Comparison of ENCODE assay signal across 28 cellular contexts in the genomic region with DNA sequence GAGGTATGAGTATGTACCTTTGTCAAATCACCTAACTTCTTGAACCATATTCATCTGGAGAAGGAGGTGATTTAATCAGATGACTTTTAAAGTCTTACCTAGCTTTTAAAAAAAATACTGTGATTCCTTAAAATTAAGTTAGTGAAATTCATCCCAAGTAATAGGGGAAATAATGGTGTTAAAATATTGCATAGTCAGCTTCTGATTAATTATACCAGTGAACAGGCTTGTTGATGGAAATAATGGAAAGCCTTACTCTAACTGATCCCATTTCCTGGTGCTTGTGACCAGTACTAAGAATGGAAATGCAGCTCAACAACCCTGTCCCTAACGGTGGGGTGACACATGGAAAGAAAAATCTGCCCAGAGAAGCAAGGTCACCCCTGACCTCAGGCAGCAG.
"Had no signal": no experiment of that assay in that cellular context is flagged by ENCODE, and none has a peak within 500 bp of the region (broad histone marks: within the 10 kb centered on the region; RNA-seq: fewer than 3 reads in every experiment).

No MANE protein-coding gene starts in this region.

- H3K9me3 ChIP-seq: ovary, psoas muscle, spleen, suprapubic skin, testis, tibial artery, transverse colon, upper lobe of right lung, uterus had no signal

- H3K27me3 ChIP-seq: neural progenitor cell, ovary, spleen, suprapubic skin, testis, tibial artery, transverse colon, upper lobe of right lung, uterus had no signal

- H3K36me3 ChIP-seq: neural progenitor cell, ovary, uterus had no signal

- H3K4me1 ChIP-seq: neural progenitor cell, parathyroid adenoma, psoas muscle, spleen, suprapubic skin, testis, transverse colon, upper lobe of right lung, uterus had no signal

- H3K27ac ChIP-seq: neural progenitor cell, ovary, parathyroid adenoma, psoas muscle, skin epidermis, spleen, suprapubic skin, testis, tibial artery, transverse colon, upper lobe of right lung, uterus had no signal

- H3K9ac ChIP-seq: neural progenitor cell, parathyroid adenoma had no signal

- H3K4me3 ChIP-seq: neural progenitor cell, ovary, psoas muscle, skin epidermis, smooth muscle cell, spleen, suprapubic skin, testis, tibial artery, transverse colon, upper lobe of right lung, uterus had no signal

- ATAC-seq: natural killer cell; psoas muscle; right cardiac atrium; sciatic nerve; stimulated activated memory B cell treated with anti-CD40 and anti-IgM and Interleukin-4, amounts not matched to agents 10 μg/mL and 1 μg/mL and 100 μg/mL, for 72 hours; stimulated activated naive CD8-positive, alpha-beta T cell treated with anti-CD3 and anti-CD28 coated beads, Interleukin-15, amount 100 ng/mL, for 72 hours; stimulated activated naive CD8-positive, alpha-beta T cell treated with anti-CD3 and anti-CD28 coated beads, Interleukin-15, Interleukin-2, amounts not matched to agents 100 U/mL and 50 U/mL, for 24 hours; upper lobe of right lung had no signal

- H2AFZ ChIP-seq: neural progenitor cell, parathyroid adenoma had no signal

- H3K4me2 ChIP-seq: neural progenitor cell, smooth muscle cell had no signal

- DNase-seq: natural killer cell; occipital lobe; ovary; posterior cingulate gyrus; psoas muscle; right cardiac atrium; spleen; stimulated activated CD4-positive, alpha-beta T cell treated with anti-CD3 and anti-CD28 coated beads, Interleukin-12 subunit alpha, Interleukin-12 subunit beta, amount 100 ng/mL, for 4 hours; stimulated activated CD4-positive, alpha-beta T cell treated with anti-CD3 and anti-CD28 coated beads, Interleukin-1b, Interleukin-23, amount 100 ng/mL, for 48 hours; stimulated activated CD4-positive, alpha-beta T cell treated with anti-CD3 and anti-CD28 coated beads, Interleukin-4, amount 100 ng/mL, for 1 hour; stimulated activated CD4-positive, alpha-beta T cell treated with anti-CD3 and anti-CD28 coated beads, Interleukin-4, amount 100 ng/mL, for 4 hours; stimulated activated CD8-positive, alpha-beta memory T cell treated with anti-CD3 and anti-CD28 coated beads, Interleukin-4, amount 100 ng/mL, for 48 hours; stimulated activated naive CD4-positive, alpha-beta T cell; stimulated activated naive CD8-positive, alpha-beta T cell treated with anti-CD3 and anti-CD28 coated beads, Interleukin-15, amount 100 ng/mL, for 72 hours; stimulated activated naive CD8-positive, alpha-beta T cell treated with anti-CD3 and anti-CD28 coated beads, Interleukin-15, Interleukin-2, amounts not matched to agents 100 U/mL and 50 U/mL, for 24 hours; substantia nigra; testis; tibial artery; transverse colon; upper lobe of right lung; uterus had no signal
